In genomic region chr17:45341389-45342158, GRCh38 we compare ENCODE assay signal across 1 cellular context.
TF ChIP-seq lines count a peak whose summit lies in the region.

No MANE protein-coding gene starts in this region.

TF ChIP-seq in SK-N-SH, 30 proteins besides CTCF, POLR2A, EP300 and RAD21 (continued from another document):
- TF ChIP-seq MEF2A (IDR thresholded peaks at IDR 0.05; ENCODE audit: borderline replicate concordance, low read depth) (no peak), NRF1 (IDR thresholded peaks at IDR 0.05; ENCODE audit: low read depth, low read length) (no peak), POLR2AphosphoS5 (IDR thresholded peaks at IDR 0.05; ENCODE audit: low read depth, low read length) (peak; percentile 85), NFIC (IDR thresholded peaks at IDR 0.05; ENCODE audit: borderline replicate concordance) (peak; percentile 24; the same call in 1 of the 2 replicates), YY1 (IDR thresholded peaks at IDR 0.05; ENCODE audit: low read depth) (peak; percentile 45; the same call in 1 of the 2 replicates), TCF12 (IDR thresholded peaks at IDR 0.05) (peak; percentile 80), GATA2 (CRISPR knock-in tag; IDR thresholded peaks at IDR 0.05) (no peak), FOXM1 (IDR thresholded peaks at IDR 0.05; ENCODE audit: low read depth) (no peak), GABPA (IDR thresholded peaks at IDR 0.05; ENCODE audit: low read depth) (no peak), USF2 (IDR thresholded peaks at IDR 0.05; ENCODE audit: borderline replicate concordance, low read depth, low read length) (no peak), TAF1 (IDR thresholded peaks at IDR 0.05; ENCODE audit: borderline replicate concordance, low read depth, low read length) (peak; percentile 80; the same call in 1 of the 2 replicates), RCOR1 (IDR thresholded peaks at IDR 0.05; ENCODE audit: low read length) (no peak), RXRA (IDR thresholded peaks at IDR 0.05; ENCODE audit: borderline replicate concordance, low read depth) (no peak), SIN3A (IDR thresholded peaks at IDR 0.05; ENCODE audit: borderline replicate concordance, low read depth, low read length) (peak; percentile 59; the same call in 1 of the 2 replicates), CHD2 (IDR thresholded peaks at IDR 0.05; ENCODE audit: low read length, partially characterized antibody) (peak; percentile 11), MAX (IDR thresholded peaks at IDR 0.05; ENCODE audit: low read depth) (peak; percentile 23; the same call in 1 of the 2 replicates)
- TF ChIP-seq, protein P1, sequence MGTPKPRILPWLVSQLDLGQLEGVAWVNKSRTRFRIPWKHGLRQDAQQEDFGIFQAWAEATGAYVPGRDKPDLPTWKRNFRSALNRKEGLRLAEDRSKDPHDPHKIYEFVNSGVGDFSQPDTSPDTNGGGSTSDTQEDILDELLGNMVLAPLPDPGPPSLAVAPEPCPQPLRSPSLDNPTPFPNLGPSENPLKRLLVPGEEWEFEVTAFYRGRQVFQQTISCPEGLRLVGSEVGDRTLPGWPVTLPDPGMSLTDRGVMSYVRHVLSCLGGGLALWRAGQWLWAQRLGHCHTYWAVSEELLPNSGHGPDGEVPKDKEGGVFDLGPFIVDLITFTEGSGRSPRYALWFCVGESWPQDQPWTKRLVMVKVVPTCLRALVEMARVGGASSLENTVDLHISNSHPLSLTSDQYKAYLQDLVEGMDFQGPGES (IDR thresholded peaks at IDR 0.05; ENCODE audit: low read depth, low read length): no peak
- TF ChIP-seq, protein P2, sequence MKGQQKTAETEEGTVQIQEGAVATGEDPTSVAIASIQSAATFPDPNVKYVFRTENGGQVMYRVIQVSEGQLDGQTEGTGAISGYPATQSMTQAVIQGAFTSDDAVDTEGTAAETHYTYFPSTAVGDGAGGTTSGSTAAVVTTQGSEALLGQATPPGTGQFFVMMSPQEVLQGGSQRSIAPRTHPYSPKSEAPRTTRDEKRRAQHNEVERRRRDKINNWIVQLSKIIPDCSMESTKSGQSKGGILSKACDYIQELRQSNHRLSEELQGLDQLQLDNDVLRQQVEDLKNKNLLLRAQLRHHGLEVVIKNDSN (IDR thresholded peaks at IDR 0.05; ENCODE audit: borderline replicate concordance, low read depth): no peak
- TF ChIP-seq, protein P3, sequence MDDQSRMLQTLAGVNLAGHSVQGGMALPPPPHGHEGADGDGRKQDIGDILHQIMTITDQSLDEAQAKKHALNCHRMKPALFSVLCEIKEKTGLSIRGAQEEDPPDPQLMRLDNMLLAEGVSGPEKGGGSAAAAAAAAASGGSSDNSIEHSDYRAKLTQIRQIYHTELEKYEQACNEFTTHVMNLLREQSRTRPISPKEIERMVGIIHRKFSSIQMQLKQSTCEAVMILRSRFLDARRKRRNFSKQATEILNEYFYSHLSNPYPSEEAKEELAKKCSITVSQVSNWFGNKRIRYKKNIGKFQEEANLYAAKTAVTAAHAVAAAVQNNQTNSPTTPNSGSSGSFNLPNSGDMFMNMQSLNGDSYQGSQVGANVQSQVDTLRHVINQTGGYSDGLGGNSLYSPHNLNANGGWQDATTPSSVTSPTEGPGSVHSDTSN (IDR thresholded peaks at IDR 0.05): peak; percentile 83
